In genomic region chr15:60514261-60514881, GRCh38 we compare ENCODE assay signal across 19 cellular contexts.
"Had no signal": no experiment of that assay in that cellular context is flagged by ENCODE, and none has a peak within 500 bp of the region (broad histone marks: within the 10 kb centered on the region; RNA-seq: fewer than 3 reads in every experiment).

No MANE protein-coding gene starts in this region.

- H3K4me3 ChIP-seq: coronary artery, dorsolateral prefrontal cortex, heart right ventricle, left lung, lower lobe of right lung, psoas muscle, thyroid gland had no signal

- H3K27me3 Mint-ChIP-seq: memory B cell, type B pancreatic cell had no signal

- H3K9me3 Mint-ChIP-seq: memory B cell, mesothelial cell of epicardium, nephron progenitor cell, type B pancreatic cell had no signal

- DNase-seq: dorsolateral prefrontal cortex; effector CD8-positive, alpha-beta T cell; heart right ventricle; hypothalamus; islet precursor cell; lower lobe of right lung; nephron progenitor cell; psoas muscle; stimulated activated CD4-positive, alpha-beta T cell treated with anti-CD3 and anti-CD28 coated beads, Interleukin-2, amount 100 ng/mL, for 24 hours; stimulated activated CD4-positive, alpha-beta T cell treated with anti-CD3 and anti-CD28 coated beads, Interleukin-4, amount 100 ng/mL, for 4 hours; stimulated activated naive CD4-positive, alpha-beta T cell; thyroid gland had no signal

- H3K27ac Mint-ChIP-seq: memory B cell, mesothelial cell of epicardium, type B pancreatic cell had no signal

- ATAC-seq: esophagus mucosa, left lung, lower lobe of right lung, psoas muscle, sciatic nerve had no signal

- H3K4me1 ChIP-seq: left lung, lower lobe of right lung had no signal

- H3K9me3 ChIP-seq: heart right ventricle, left lung, lower lobe of right lung, psoas muscle, thyroid gland had no signal

- H3K36me3 Mint-ChIP-seq: mesothelial cell of epicardium, type B pancreatic cell had no signal

- H3K27me3 ChIP-seq: dorsolateral prefrontal cortex, heart right ventricle, left lung, thyroid gland had no signal

- H3K27ac ChIP-seq: coronary artery, dorsolateral prefrontal cortex, heart right ventricle, left lung, lower lobe of right lung, psoas muscle, thyroid gland had no signal

- H3K4me1 Mint-ChIP-seq: memory B cell had no signal

- H3K4me3 Mint-ChIP-seq: memory B cell, mesothelial cell of epicardium, nephron progenitor cell, type B pancreatic cell had no signal
